Comparison of ENCODE assay signal across 8 cellular contexts in genomic region chr10:114703377-114704125, GRCh38. TPM values are rescaled to one million over a fixed set of nuclear protein-coding genes. Genes with fewer than 3 reads are reported as not detected.
DNase-seq lines count a peak whose midpoint lies in the region; ATAC-seq and TF ChIP-seq lines count a peak whose summit lies in the region.

No MANE protein-coding gene starts in this region.

- H3K9me3 ChIP-seq in MM.1S (replicated peaks; ENCODE audit: insufficient read depth, low read length) (no peaks in the 10 kb centered on the region), colonic mucosa (no peaks in the 10 kb centered on the region)

- H3K79me2 ChIP-seq in MM.1S (ENCODE audit: low read length), result no peaks in the 10 kb centered on the region

- peaks cover 0 to 12% (median 0%) of the 10 kb centered on the region in 7 donors for H3K9me3 Mint-ChIP-seq in naive B cell

- no peak overlapping the region for H2AFZ ChIP-seq in MM.1S (ENCODE audit: low read length)

- no peak overlapping the region for H3K4me3 Mint-ChIP-seq in naive B cell

- H3K4me2 ChIP-seq in MM.1S (ENCODE audit: low read depth, low read length), result no peak overlapping the region

- H3K36me3 ChIP-seq in MM.1S (replicated peaks; ENCODE audit: insufficient read depth, low read length) (no peaks in the 10 kb centered on the region), colonic mucosa (no peaks in the 10 kb centered on the region)

- H3K27ac Mint-ChIP-seq in naive B cell, result peak overlapping the region in 1 of 6 donors; percentile 8

- no peaks in the 10 kb centered on the region for H4K20me1 ChIP-seq in MM.1S (ENCODE audit: insufficient read depth, low read length)

- H3K4me1 ChIP-seq in MM.1S (ENCODE audit: low read length), result no peaks in the 10 kb centered on the region
- H3K4me1 ChIP-seq in colonic mucosa, result no peaks in the 10 kb centered on the region

- H3K36me3 Mint-ChIP-seq in naive B cell, result no peaks in the 10 kb centered on the region

- H3K4me1 Mint-ChIP-seq in naive B cell, result no peaks in the 10 kb centered on the region

- peaks cover 0 to 10% (median 5%) of the 10 kb centered on the region in 3 donors for H3K27me3 Mint-ChIP-seq in naive B cell

- no peaks in the 10 kb centered on the region for H3K27me3 ChIP-seq in MM.1S (replicated peaks; ENCODE audit: insufficient read depth, low read length)
- H3K27me3 ChIP-seq in colonic mucosa, result no peaks in the 10 kb centered on the region

- no peaks in the 10 kb centered on the region for H3F3A ChIP-seq in MM.1S (ENCODE audit: insufficient read depth, low read length)

- peak; percentile 52 to 53 for ATAC-seq in naive B cell (ENCODE audit: low read depth in 2 of 2)
- ATAC-seq in GM21737 (IDR thresholded peaks at IDR 0.05; ENCODE audit: unreplicated experiment), result no peak

- peak; percentile 60 for TF ChIP-seq CTCF in MM.1S (IDR thresholded peaks at IDR 0.05; ENCODE audit: low read length)
- peak; percentile 36 for TF ChIP-seq CTCF in colonic mucosa (IDR thresholded peaks at IDR 0.05)

- no peak overlapping the region for H3K27ac ChIP-seq in MM.1S (ENCODE audit: low read length)
- H3K27ac ChIP-seq in colonic mucosa, result no peak overlapping the region

- H3K9me2 ChIP-seq in MM.1S (replicated peaks; ENCODE audit: insufficient read depth, low read length), result no peaks in the 10 kb centered on the region

- no peak overlapping the region for H3K9ac ChIP-seq in MM.1S (ENCODE audit: low read length)
- no peak overlapping the region for H3K9ac ChIP-seq in colonic mucosa (ENCODE audit: low read depth in 2 of 2, low read length in 2 of 2)

- DNase-seq in DMS 273 (lab: John Stamatoyannopoulos, UW; ENCODE audit: unreplicated experiment) (peak; percentile 39), DMS 273 treated with DMSO at 0.1 percent for 48 hours (lab: John Stamatoyannopoulos, UW) (no peak), MM.1S (no peak), colonic mucosa (no peak), naive B cell (peak; percentile 12), NCI-H2107 treated with DMSO at 0.1 percent for 48 hours (lab: John Stamatoyannopoulos, UW; ENCODE audit: unreplicated experiment) (no peak), activated T-cell treated with anti-CD3 and anti-CD28 coated beads for 4 hours (no peak)

- H3K4me3 ChIP-seq in MM.1S (ENCODE audit: low read length) (no peak overlapping the region), colonic mucosa (no peak overlapping the region)

- intact Hi-C loops in colonic mucosa (cut with DNase I), result loop anchor here (10.0 kb wide), 1 partner anchor 229 kb away; no protein-coding TSS in a partner anchor

RNA-seq across cellular contexts. Expression of gene ABLIM1, which starts 45.5 kb away (rescaled TPM):
- 100 to 1,000 TPM; 118 to 131 TPM for total RNA-seq in colonic mucosa
- polyA plus RNA-seq in naive B cell (ENCODE audit: low read depth in 6 of 6), result 100 to 1,000 TPM; 111 to 154 (median 143) TPM

Comparison
In these comparisons a context has a peak if more than half of its experiments do, and no peak if none do; other contexts are left out.
1. DNase-seq: peak in DMS 273 (single experiment) and naive B cell (single experiment); none in DMS 273 treated with DMSO at 0.1 percent for 48 hours (single experiment), MM.1S (single experiment), colonic mucosa (single experiment), NCI-H2107 treated with DMSO at 0.1 percent for 48 hours (single experiment) and activated T-cell treated with anti-CD3 and anti-CD28 coated beads for 4 hours (single experiment).